16 cellular contexts compared by ENCODE assay signal in the genomic region with DNA sequence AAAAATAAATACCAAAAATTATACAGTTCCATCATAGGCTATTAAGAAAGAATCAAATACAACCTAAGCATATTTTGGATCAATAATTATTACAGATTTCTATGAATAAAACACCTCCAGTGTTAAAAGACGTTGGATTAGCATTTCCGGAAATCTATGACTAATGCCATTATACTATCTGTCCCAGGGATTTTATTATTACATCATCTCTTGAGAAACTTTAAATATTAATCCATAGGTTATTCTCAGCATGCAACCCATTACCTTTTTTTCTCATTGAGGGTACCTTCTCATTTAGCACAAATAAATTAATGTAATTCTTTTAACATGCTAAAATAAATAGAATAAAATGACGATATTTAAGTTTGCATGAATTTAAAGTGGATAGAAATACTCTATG. TPM values are rescaled to one million over a fixed set of nuclear protein-coding genes. Genes with fewer than 3 reads are reported as not detected.
DNase-seq lines count a peak whose midpoint lies in the region; ATAC-seq, FAIRE-seq and TF ChIP-seq lines count a peak whose summit lies in the region.
"Had no signal": no experiment of that assay in that cellular context is flagged by ENCODE, and none has a peak within 500 bp of the region (broad histone marks: within the 10 kb centered on the region; RNA-seq: fewer than 3 reads in every experiment).

No MANE protein-coding gene starts in this region.

- peak overlapping the region; percentile 12; the same call in 1 of the 2 replicates for H3K4me2 ChIP-seq in KMS-11

- no peaks in the 10 kb centered on the region for H3K27me3 ChIP-seq in KMS-11 (ENCODE audit: insufficient read depth, low read depth)
- H3K27me3 ChIP-seq in neuron (ENCODE audit: insufficient read depth, low read length), result no peaks in the 10 kb centered on the region

- no peak overlapping the region for H3K4me3 ChIP-seq in KMS-11 (IDR thresholded peaks at IDR 0.05; ENCODE audit: insufficient read depth, low read depth, low read length)
- no peak overlapping the region for H3K4me3 ChIP-seq in neuron (ENCODE audit: low read length)

- FAIRE-seq in urothelium cell line (lab: Jason Lieb, UNC), result no peak

- H3K79me2 ChIP-seq in KMS-11 (ENCODE audit: insufficient read depth, low read depth), result no peaks in the 10 kb centered on the region

- no peaks in the 10 kb centered on the region for H4K20me1 ChIP-seq in KMS-11 (ENCODE audit: insufficient read depth)

- no peaks in the 10 kb centered on the region for H3K27me3 Mint-ChIP-seq in activated T-cell treated with anti-CD3 and anti-CD28 coated beads, Interleukin-2, amount 50 U/mL, for 4 hours (ENCODE audit: low read depth)
- no peaks in the 10 kb centered on the region for H3K27me3 Mint-ChIP-seq in activated T-helper 17 cell treated with anti-CD3 and anti-CD28 coated beads, Interleukin-2, amount 50 U/mL, for 72 hours

- H3K9me3 ChIP-seq in neuron (ENCODE audit: low read length), result no peaks in the 10 kb centered on the region

- H3K36me3 Mint-ChIP-seq in activated T-cell treated with anti-CD3 and anti-CD28 coated beads, Interleukin-2, amount 50 U/mL, for 4 hours (ENCODE audit: insufficient read depth), result peaks cover 4% of the 10 kb centered on the region
- no peaks in the 10 kb centered on the region for H3K36me3 Mint-ChIP-seq in activated T-helper 17 cell treated with anti-CD3 and anti-CD28 coated beads, Interleukin-2, amount 50 U/mL, for 72 hours (ENCODE audit: low read depth)

- no peaks in the 10 kb centered on the region for H3K4me1 ChIP-seq in KMS-11 (ENCODE audit: low read depth, poor library complexity, severe bottlenecking)
- H3K4me1 ChIP-seq in neuron (ENCODE audit: insufficient read depth, low read length), result no peaks in the 10 kb centered on the region

- H3K9ac ChIP-seq in KMS-11, result no peak overlapping the region

- no peak overlapping the region for H3K27ac Mint-ChIP-seq in activated T-helper 17 cell treated with anti-CD3 and anti-CD28 coated beads, Interleukin-2, amount 50 U/mL, for 72 hours
- H3K27ac Mint-ChIP-seq: HFFc6 had no signal

- peaks cover 17% of the 10 kb centered on the region for H3K4me1 Mint-ChIP-seq in activated T-cell treated with anti-CD3 and anti-CD28 coated beads, Interleukin-2, amount 50 U/mL, for 4 hours (ENCODE audit: low read depth)
- H3K4me1 Mint-ChIP-seq in activated T-helper 17 cell treated with anti-CD3 and anti-CD28 coated beads, Interleukin-2, amount 50 U/mL, for 72 hours, result no peaks in the 10 kb centered on the region

- no peaks in the 10 kb centered on the region for H3K36me3 ChIP-seq in KMS-11 (ENCODE audit: insufficient read depth)
- no peaks in the 10 kb centered on the region for H3K36me3 ChIP-seq in neuron (ENCODE audit: insufficient read depth, low read length)

- DNase-seq in activated T-cell treated with anti-CD3 and anti-CD28 coated beads, Interleukin-2, amount 50 U/mL, for 4 hours, result no peak
- DNase-seq in activated T-cell treated with anti-CD3 and anti-CD28 coated beads for 4 hours, result no peak
- no peak for DNase-seq in NCI-H1694 treated with DMSO at 0.1 percent for 48 hours (lab: John Stamatoyannopoulos, UW)
- DNase-seq in urothelium cell line (ENCODE audit: low spot score), result no peak
- DNase-seq: HFFc6, NCI-H1930, NCI-H510A treated with DMSO at 0.1 percent for 48 hours had no signal

- no peak for ATAC-seq in activated T-cell treated with anti-CD3 and anti-CD28 coated beads, Interleukin-2, amount 50 U/mL, for 4 hours
- ATAC-seq in activated T-helper 17 cell treated with anti-CD3 and anti-CD28 coated beads, Interleukin-2, amount 50 U/mL, for 72 hours (replicated peaks), result no peak
- ATAC-seq in HG03378 (IDR thresholded peaks at IDR 0.05; ENCODE audit: unreplicated experiment), result no peak

- H3K4me3 Mint-ChIP-seq in activated T-cell treated with anti-CD3 and anti-CD28 coated beads, Interleukin-2, amount 50 U/mL, for 4 hours, result peak overlapping the region; percentile 11
- H3K4me3 Mint-ChIP-seq in activated T-helper 17 cell treated with anti-CD3 and anti-CD28 coated beads, Interleukin-2, amount 50 U/mL, for 72 hours, result peak overlapping the region; percentile 75

- no peaks in the 10 kb centered on the region for H3K9me3 Mint-ChIP-seq in activated T-cell treated with anti-CD3 and anti-CD28 coated beads, Interleukin-2, amount 50 U/mL, for 4 hours
- H3K9me3 Mint-ChIP-seq in activated T-helper 17 cell treated with anti-CD3 and anti-CD28 coated beads, Interleukin-2, amount 50 U/mL, for 72 hours, result no peaks in the 10 kb centered on the region
- H3K9me3 Mint-ChIP-seq: HFFc6 had no signal

- no peak for TF ChIP-seq CTCF in KMS-11 (conservative IDR thresholded peaks at IDR 0.05; ENCODE audit: low read depth, low read length)

- no peak overlapping the region for H2AFZ ChIP-seq in KMS-11 (ENCODE audit: low read depth)
- H2AFZ ChIP-seq in neuron (ENCODE audit: low read depth, low read length), result peak overlapping the region; percentile 43

- no peak overlapping the region for H3K27ac ChIP-seq in KMS-11
- H3K27ac ChIP-seq: epithelial cell of prostate had no signal

RNA-seq across cellular contexts. Expression of gene CXorf58, which starts 44.6 kb away (rescaled TPM):
- under 1 TPM in 1 of 3 donors, not detected in 2; 0.83 TPM for total RNA-seq in activated T-cell treated with anti-CD3 and anti-CD28 coated beads, Interleukin-2, amount 50 U/mL, for 4 hours
- under 1 TPM in 1 of 2 donors, not detected in 1; 0.58 TPM for total RNA-seq in activated T-helper 17 cell treated with anti-CD3 and anti-CD28 coated beads, Interleukin-2, amount 50 U/mL, for 72 hours
- total RNA-seq: astrocyte, HFFc6, lung microvascular endothelial cell, renal cortical epithelial cell, subcutaneous adipose tissue had no signal

RNA-seq across cellular contexts. Expression of gene APOO, which starts 44.7 kb away (rescaled TPM):
- 10 to 100 TPM; 29.7 to 36.7 (median 31.8) TPM for total RNA-seq in activated T-cell treated with anti-CD3 and anti-CD28 coated beads, Interleukin-2, amount 50 U/mL, for 4 hours
- 10 to 100 TPM; 15.3 to 25.4 TPM for total RNA-seq in activated T-helper 17 cell treated with anti-CD3 and anti-CD28 coated beads, Interleukin-2, amount 50 U/mL, for 72 hours
